In the genomic region with DNA sequence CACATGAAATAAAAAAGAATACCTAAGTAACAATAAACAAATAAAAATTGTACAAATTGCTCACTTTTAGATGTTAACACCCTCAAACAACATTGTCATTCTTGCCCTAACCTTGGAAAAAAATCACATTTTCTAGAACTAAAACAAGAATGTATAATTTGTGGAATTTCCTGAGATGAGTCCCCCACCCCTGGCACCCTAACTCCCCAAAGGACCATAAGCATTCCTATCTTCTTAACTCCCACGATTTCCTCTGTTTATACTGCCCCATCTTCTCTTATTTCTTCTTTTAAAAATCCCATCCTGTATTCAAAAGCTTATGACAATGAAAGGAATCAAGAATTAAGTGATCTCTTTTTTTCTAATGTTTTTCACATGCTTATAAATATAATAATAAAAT, we compare ENCODE assay signal across 16 cellular contexts.
"Had no signal": no experiment of that assay in that cellular context is flagged by ENCODE, and none has a peak within 500 bp of the region (broad histone marks: within the 10 kb centered on the region; RNA-seq: fewer than 3 reads in every experiment).

No MANE protein-coding gene starts in this region.

- DNase-seq: activated CD4-positive, CD25-positive, alpha-beta regulatory T cell treated with anti-CD3 and anti-CD28 coated beads, Interleukin-2, amount 50 U/mL, for 72 hours; activated naive CD4-positive, alpha-beta T cell treated with Interleukin-2 at 50 U/mL for 16 hours; activated T-cell treated with anti-CD3 and anti-CD28 coated beads for 4 hours; aorta; colonic mucosa; islet precursor cell; naive B cell; stimulated activated CD4-positive, alpha-beta T cell treated with anti-CD3 and anti-CD28 coated beads, Interleukin-4, amount 100 ng/mL, for 24 hours; stimulated activated naive CD4-positive, alpha-beta T cell; T-helper 9 cell; tibial artery; uterus had no signal

- H3K36me3 ChIP-seq: neural progenitor cell, uterus had no signal

- ATAC-seq: activated T-helper 17 cell treated with anti-CD3 and anti-CD28 coated beads, Interleukin-2, amount 50 U/mL, for 72 hours had no signal

- H3K4me2 ChIP-seq: neural progenitor cell had no signal

- H3K27me3 ChIP-seq: colonic mucosa, neural progenitor cell, tibial artery, uterus had no signal

- H3K27ac ChIP-seq: colonic mucosa, neural progenitor cell, parathyroid adenoma, uterus had no signal

- H3K9me3 ChIP-seq: colonic mucosa, tibial artery, uterus had no signal

- H2AFZ ChIP-seq: neural progenitor cell, parathyroid adenoma had no signal

- H3K9ac ChIP-seq: neural progenitor cell, parathyroid adenoma had no signal

- H3K4me1 ChIP-seq: colonic mucosa, neural progenitor cell, parathyroid adenoma, uterus had no signal

- H3K4me3 ChIP-seq: colonic mucosa, lung, neural progenitor cell, tibial artery, uterus had no signal
